9 cellular contexts compared by ENCODE assay signal in genomic region chr15:63870403-63871209, GRCh38. TPM values are rescaled to one million over a fixed set of nuclear protein-coding genes. Genes with fewer than 3 reads are reported as not detected.
A peak's percentile ranks its signal among the peaks of the same experiment; 100 is the strongest.
DNase-seq lines count a peak whose midpoint lies in the region; ATAC-seq and TF ChIP-seq lines count a peak whose summit lies in the region.
"Had no signal": no experiment of that assay in that cellular context is flagged by ENCODE, and none has a peak within 500 bp of the region (broad histone marks: within the 10 kb centered on the region; RNA-seq: fewer than 3 reads in every experiment).

No MANE protein-coding gene starts in this region.

- POLR2A ChIA-PET in SK-N-SH (lab: Yijun Ruan, JAX): no interaction called here

- H3K4me1 ChIP-seq in HAP-1 (no peaks in the 10 kb centered on the region), SK-N-SH (ENCODE audit: control insufficient read depth in 1 of 2, insufficient read depth in 2 of 2, low read depth in 1 of 2, low read length in 1 of 2) (no peaks in the 10 kb centered on the region)

- no peaks in the 10 kb centered on the region for H3F3A ChIP-seq in SK-N-SH (replicated peaks; ENCODE audit: insufficient read depth)

- H3K9me3 ChIP-seq in HAP-1 (no peaks in the 10 kb centered on the region), SK-N-SH (no peaks in the 10 kb centered on the region)

- ATAC-seq in HG02885 (IDR thresholded peaks at IDR 0.05; ENCODE audit: poor library complexity, unreplicated experiment): no peak

- H2AFZ ChIP-seq in SK-N-SH (ENCODE audit: low read depth): no peak overlapping the region

- TF ChIP-seq CTCF in SK-N-SH (IDR thresholded peaks at IDR 0.05): no peak
- no peak for TF ChIP-seq CTCF in fibroblast of the aortic adventitia (IDR thresholded peaks at IDR 0.05; ENCODE audit: insufficient read depth, low read length)
- TF ChIP-seq CTCF in retinal pigment epithelial cell (conservative IDR thresholded peaks at IDR 0.05; ENCODE audit: low read depth, low read length): no peak

- H3K4me3 ChIP-seq in HAP-1 (no peak overlapping the region), SK-N-SH (ENCODE audit: low read depth in 2 of 2, low read length in 1 of 2) (no peak overlapping the region), fibroblast of the aortic adventitia (ENCODE audit: low read depth, low read length) (no peak overlapping the region), retinal pigment epithelial cell (ENCODE audit: low read length) (no peak overlapping the region)
- H3K4me3 ChIP-seq: skin epidermis had no signal

- DNase-seq in HAP-1 (ENCODE audit: low spot score in 2 of 2) (peak; percentile 33 to 76), SK-N-SH (no peak), fibroblast of the aortic adventitia (ENCODE audit: low read depth) (peak; percentile 85), retinal pigment epithelial cell (ENCODE audit: low read depth) (peak; percentile 53), NCI-H510A treated with DMSO at 0.1 percent for 48 hours (lab: John Stamatoyannopoulos, UW) (no peak), NCI-H345 treated with DMSO at 0.1 percent for 48 hours (lab: John Stamatoyannopoulos, UW; ENCODE audit: unreplicated experiment) (no peak), KG1 (lab: John Stamatoyannopoulos, UW) (no peak)

- H3K9ac ChIP-seq in SK-N-SH: no peak overlapping the region

- peaks cover 5% of the 10 kb centered on the region; the same call in 1 of the 2 replicates for H3K27me3 ChIP-seq in HAP-1 (ENCODE audit: low read depth)
- no peaks in the 10 kb centered on the region for H3K27me3 ChIP-seq in SK-N-SH (ENCODE audit: insufficient read depth)

- H4K20me1 ChIP-seq in SK-N-SH (ENCODE audit: insufficient read depth): no peaks in the 10 kb centered on the region

- WGBS in SK-N-SH (ENCODE audit: low lambda C conversion rate): 78% methylated on average over 3 of the region's 6 CpGs

- no peaks in the 10 kb centered on the region for H3K79me2 ChIP-seq in SK-N-SH (ENCODE audit: insufficient read depth)

- no peaks in the 10 kb centered on the region for H3K9me2 ChIP-seq in SK-N-SH

- no peak overlapping the region for H3K4me2 ChIP-seq in SK-N-SH

- CTCF ChIA-PET in SK-N-SH (lab: Yijun Ruan, JAX): interaction anchor here (0.7 to 1.3 kb wide), 5 partner anchors 20 to 118 kb away, joined by 3 to 5 read pairs (median 3); no protein-coding TSS in a partner anchor

- TF ChIP-seq RAD21 in SK-N-SH (IDR thresholded peaks at IDR 0.05; ENCODE audit: low read length): no peak

- H3K36me3 ChIP-seq in HAP-1 (replicated peaks): no peaks in the 10 kb centered on the region
- no peaks in the 10 kb centered on the region for H3K36me3 ChIP-seq in SK-N-SH (replicated peaks in 1 of 2; ENCODE audit: control insufficient read depth in 1 of 2, insufficient read depth in 2 of 2, low read length in 1 of 2)

- no peak overlapping the region for H3K27ac ChIP-seq in SK-N-SH (ENCODE audit: low read depth in 2 of 2, low read length in 1 of 2)
- H3K27ac ChIP-seq: skin epidermis had no signal

- no peak for TF ChIP-seq EP300 in SK-N-SH (IDR thresholded peaks at IDR 0.05; ENCODE audit: borderline replicate concordance in 1 of 2, low read depth in 1 of 2, low read length in 1 of 2)

- in situ Hi-C loops in HAP-1 (cut with MboI; ENCODE audit: low sequenced_read_pairs): no loop called here

TF ChIP-seq in SK-N-SH, 30 proteins besides CTCF, POLR2A, EP300 and RAD21:
- peak; percentile 98 for TF ChIP-seq SIN3A (IDR thresholded peaks at IDR 0.05; ENCODE audit: borderline replicate concordance, low read depth, low read length)
- no peak for TF ChIP-seq IRF3 (IDR thresholded peaks at IDR 0.05; ENCODE audit: low read depth, low read length)
- TF ChIP-seq REST (IDR thresholded peaks at IDR 0.05; ENCODE audit: low read depth, low read length): peak; percentile 100
- no peak for TF ChIP-seq EZH2phosphoT487 (IDR thresholded peaks at IDR 0.05; ENCODE audit: borderline replicate concordance, low read depth)
- no peak for TF ChIP-seq GABPA (IDR thresholded peaks at IDR 0.05; ENCODE audit: low read depth)
- TF ChIP-seq MAX (IDR thresholded peaks at IDR 0.05; ENCODE audit: low read depth): peak; percentile 74; the same call in 1 of the 2 replicates
- no peak for TF ChIP-seq SMC3 (IDR thresholded peaks at IDR 0.05; ENCODE audit: low read depth, low read length)
- TF ChIP-seq PBX3 (IDR thresholded peaks at IDR 0.05): 0 out of 2 replicates have a peak, but pooled peaks have one; percentile 10
- TF ChIP-seq USF1 (IDR thresholded peaks at IDR 0.05; ENCODE audit: borderline replicate concordance, low read depth): no peak

RNA-seq across cellular contexts. Expression of gene HERC1, which starts 36.9 kb away (rescaled TPM):
- polyA plus RNA-seq in SK-N-SH (2012; rRNA removed): 15.8 and 17.6 TPM in 2 replicates
- polyA plus RNA-seq in SK-N-SH (2012; cell fraction: cytosol; rRNA removed): 12.0 and 16.9 TPM in 2 replicates
- polyA plus RNA-seq in SK-N-SH (2012; cell fraction: nucleus; rRNA removed): 28.1 and 40.4 TPM in 2 replicates
- 69.9 and 99.8 TPM in 2 replicates for total RNA-seq in fibroblast of the aortic adventitia (ENCODE audit: low replicate concordance)

Comparison
In these comparisons a context has a peak if more than half of its experiments do, and no peak if none do; other contexts are left out.
1. DNase-seq: peak in HAP-1 (2 of 2), fibroblast of the aortic adventitia (single experiment) and retinal pigment epithelial cell (single experiment); none in SK-N-SH (single experiment), NCI-H510A treated with DMSO at 0.1 percent for 48 hours (single experiment), NCI-H345 treated with DMSO at 0.1 percent for 48 hours (single experiment) and KG1 (single experiment).